Comparison of ENCODE assay signal across 7 cellular contexts in genomic region chrX:46574941-46575381, GRCh38. TPM values are rescaled to one million over a fixed set of nuclear protein-coding genes. Genes with fewer than 3 reads are reported as not detected.
DNase-seq lines count a peak whose midpoint lies in the region; ATAC-seq and TF ChIP-seq lines count a peak whose summit lies in the region.

No MANE protein-coding gene starts in this region.

- H3K36me3 ChIP-seq in prostate gland = no peaks in the 10 kb centered on the region

- no peaks in the 10 kb centered on the region for H3K9me3 ChIP-seq in prostate gland

- no peaks in the 10 kb centered on the region for H3K27me3 ChIP-seq in prostate gland (replicated peaks; ENCODE audit: insufficient read depth)

- no peak for TF ChIP-seq POLR2A in prostate gland (IDR thresholded peaks at IDR 0.05)

- TF ChIP-seq CTCF in fibroblast of villous mesenchyme (IDR thresholded peaks at IDR 0.05; ENCODE audit: insufficient read depth, low read depth, low read length) (no peak), prostate gland (IDR thresholded peaks at IDR 0.05) (no peak)

- WGBS in prostate gland = 3% methylated on average over 6 of the region's 66 CpGs

- no peaks in the 10 kb centered on the region for H3K9me3 Mint-ChIP-seq in activated CD8-positive, alpha-beta T cell treated with anti-CD3 and anti-CD28 coated beads, Interleukin-2, amount 10 ng/mL, durations not matched to agents 7 days and 5 days (ENCODE audit: insufficient read depth)

- no peaks in the 10 kb centered on the region for H3K27me3 Mint-ChIP-seq in activated CD8-positive, alpha-beta T cell treated with anti-CD3 and anti-CD28 coated beads, Interleukin-2, amount 10 ng/mL, durations not matched to agents 7 days and 5 days (ENCODE audit: low read depth)

- H3K27ac Mint-ChIP-seq in activated CD8-positive, alpha-beta T cell treated with anti-CD3 and anti-CD28 coated beads, Interleukin-2, amount 10 ng/mL, durations not matched to agents 7 days and 5 days = no peak overlapping the region

- peaks cover 39% of the 10 kb centered on the region for H3K4me1 Mint-ChIP-seq in activated CD8-positive, alpha-beta T cell treated with anti-CD3 and anti-CD28 coated beads, Interleukin-2, amount 10 ng/mL, durations not matched to agents 7 days and 5 days (ENCODE audit: low read depth)

- intact Hi-C loops in prostate gland (cut with DNase I) = no loop called here

- peak; percentile 9 for ATAC-seq in GM19025 (IDR thresholded peaks at IDR 0.05; ENCODE audit: low read depth, unreplicated experiment)
- ATAC-seq in activated CD8-positive, alpha-beta T cell treated with anti-CD3 and anti-CD28 coated beads, Interleukin-2, amount 10 ng/mL, durations not matched to agents 7 days and 5 days = peak; percentile 25

- CTCF ChIA-PET in activated CD8-positive, alpha-beta T cell treated with anti-CD3 and anti-CD28 coated beads, Interleukin-2, amount 10 ng/mL, durations not matched to agents 7 days and 5 days (lab: Charles Lee) = interaction anchor here (0.6 to 1.9 kb wide), 2 partner anchors 60 to 743 kb away, joined by 3 to 5 read pairs; no protein-coding TSS in a partner anchor

- H3K36me3 Mint-ChIP-seq in activated CD8-positive, alpha-beta T cell treated with anti-CD3 and anti-CD28 coated beads, Interleukin-2, amount 10 ng/mL, durations not matched to agents 7 days and 5 days (ENCODE audit: low read depth) = peaks cover 19% of the 10 kb centered on the region

- H3K27ac ChIP-seq in prostate gland = no peak overlapping the region

- H3K4me3 ChIP-seq in fibroblast of villous mesenchyme (ENCODE audit: low read depth, low read length) (peak overlapping the region; percentile 62), prostate gland (peak overlapping the region; percentile 35 to 43)

- DNase-seq in NCI-H128 (lab: John Stamatoyannopoulos, UW; ENCODE audit: unreplicated experiment) (peak; percentile 4), fibroblast of villous mesenchyme (ENCODE audit: low read depth) (no peak), prostate gland (ENCODE audit: low spot score) (no peak), medulla oblongata (ENCODE audit: extremely low spot score) (no peak), middle frontal gyrus (ENCODE audit: extremely low spot score, low spot score) (no peak)
- peak; percentile 55 for DNase-seq in activated CD8-positive, alpha-beta T cell treated with anti-CD3 and anti-CD28 coated beads, Interleukin-2, amount 10 ng/mL, durations not matched to agents 7 days and 5 days

- no peaks in the 10 kb centered on the region for H3K4me1 ChIP-seq in prostate gland (replicated peaks)

- H3K4me3 Mint-ChIP-seq in activated CD8-positive, alpha-beta T cell treated with anti-CD3 and anti-CD28 coated beads, Interleukin-2, amount 10 ng/mL, durations not matched to agents 7 days and 5 days = peak overlapping the region; percentile 79

- POLR2A ChIA-PET in activated CD8-positive, alpha-beta T cell treated with anti-CD3 and anti-CD28 coated beads, Interleukin-2, amount 10 ng/mL, durations not matched to agents 7 days and 5 days (lab: Charles Lee) = interaction anchor here (0.6 kb wide), 1 partner anchor 13 kb away, joined by 3 read pairs; no protein-coding TSS in a partner anchor

RNA-seq across cellular contexts. Expression of gene CHST7, which starts 1.4 kb away (rescaled TPM):
- 1 to 10 TPM; 5.4 to 6.5 TPM for total RNA-seq in activated CD8-positive, alpha-beta T cell treated with anti-CD3 and anti-CD28 coated beads, Interleukin-2, amount 10 ng/mL, durations not matched to agents 7 days and 5 days
- 10.0 and 13.8 TPM in 2 replicates for total RNA-seq in fibroblast of villous mesenchyme
- total RNA-seq in prostate gland = 10 to 100 TPM in 1 of 2 donors, 1 to 10 TPM in 1; 8.8 to 28.9 TPM

RNA-seq across cellular contexts. Expression of gene ZNF674, which starts 29.7 kb away (rescaled TPM):
- total RNA-seq in activated CD8-positive, alpha-beta T cell treated with anti-CD3 and anti-CD28 coated beads, Interleukin-2, amount 10 ng/mL, durations not matched to agents 7 days and 5 days = 1 to 10 TPM; 3.2 to 4.1 TPM
- total RNA-seq in fibroblast of villous mesenchyme (4.2 and 7.3 TPM in 2 replicates), prostate gland (1 to 10 TPM; 4.9 to 8.1 TPM)

Comparison
In these comparisons a context has a peak if more than half of its experiments do, and no peak if none do; other contexts are left out.
1. DNase-seq: peak in NCI-H128 (single experiment) and activated CD8-positive, alpha-beta T cell treated with anti-CD3 and anti-CD28 coated beads, Interleukin-2, amount 10 ng/mL, durations not matched to agents 7 days and 5 days (single experiment); none in fibroblast of villous mesenchyme (single experiment), prostate gland (single experiment), medulla oblongata (single experiment) and middle frontal gyrus (single experiment).